In the genomic region with DNA sequence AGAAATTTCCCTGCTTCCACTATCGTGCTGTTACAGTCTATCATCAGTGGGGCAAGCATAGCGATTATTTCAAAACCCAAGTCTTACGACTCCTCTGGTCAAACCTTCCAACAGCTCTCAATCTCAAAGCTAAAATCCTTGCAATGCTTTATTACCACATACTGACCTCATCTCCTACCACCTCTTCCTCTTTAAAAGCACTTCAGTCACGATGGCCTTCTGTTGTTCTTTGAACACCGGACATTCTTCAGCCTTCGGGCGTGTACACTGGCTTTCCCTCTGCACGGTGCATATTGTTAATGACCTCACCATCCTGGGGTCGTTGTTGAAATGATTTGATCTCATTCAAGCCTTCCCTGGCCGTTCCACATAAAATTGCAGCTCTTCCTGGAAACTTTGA, we compare ENCODE assay signal across 1 cellular context.
TF ChIP-seq lines count a peak whose summit lies in the region.

No MANE protein-coding gene starts in this region.

TF ChIP-seq in HepG2, 621 proteins besides CTCF, POLR2A, EP300 and RAD21 (continued from another document):
- TF ChIP-seq, protein P1, sequence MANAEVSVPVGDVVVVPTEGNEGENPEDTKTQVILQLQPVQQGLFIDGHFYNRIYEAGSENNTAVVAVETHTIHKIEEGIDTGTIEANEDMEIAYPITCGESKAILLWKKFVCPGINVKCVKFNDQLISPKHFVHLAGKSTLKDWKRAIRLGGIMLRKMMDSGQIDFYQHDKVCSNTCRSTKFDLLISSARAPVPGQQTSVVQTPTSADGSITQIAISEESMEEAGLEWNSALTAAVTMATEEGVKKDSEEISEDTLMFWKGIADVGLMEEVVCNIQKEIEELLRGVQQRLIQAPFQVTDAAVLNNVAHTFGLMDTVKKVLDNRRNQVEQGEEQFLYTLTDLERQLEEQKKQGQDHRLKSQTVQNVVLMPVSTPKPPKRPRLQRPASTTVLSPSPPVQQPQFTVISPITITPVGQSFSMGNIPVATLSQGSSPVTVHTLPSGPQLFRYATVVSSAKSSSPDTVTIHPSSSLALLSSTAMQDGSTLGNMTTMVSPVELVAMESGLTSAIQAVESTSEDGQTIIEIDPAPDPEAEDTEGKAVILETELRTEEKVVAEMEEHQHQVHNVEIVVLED (CRISPR knock-in tag; IDR thresholded peaks at IDR 0.05; ENCODE audit: borderline replicate concordance), result no peak
- TF ChIP-seq CBX5 (CRISPR knock-in tag; IDR thresholded peaks at IDR 0.05; ENCODE audit: borderline replicate concordance) (no peak), FIP1L1 (IDR thresholded peaks at IDR 0.05; ENCODE audit: borderline replicate concordance, insufficient read depth, low read depth, low read length) (no peak), HNRNPLL (IDR thresholded peaks at IDR 0.05; ENCODE audit: low read depth, low read length, poor library complexity, severe bottlenecking) (no peak), THYN1 (CRISPR knock-in tag; IDR thresholded peaks at IDR 0.05; ENCODE audit: borderline replicate concordance, low read depth) (no peak), XBP1 (CRISPR knock-in tag; IDR thresholded peaks at IDR 0.05) (no peak)
- TF ChIP-seq, protein P2, sequence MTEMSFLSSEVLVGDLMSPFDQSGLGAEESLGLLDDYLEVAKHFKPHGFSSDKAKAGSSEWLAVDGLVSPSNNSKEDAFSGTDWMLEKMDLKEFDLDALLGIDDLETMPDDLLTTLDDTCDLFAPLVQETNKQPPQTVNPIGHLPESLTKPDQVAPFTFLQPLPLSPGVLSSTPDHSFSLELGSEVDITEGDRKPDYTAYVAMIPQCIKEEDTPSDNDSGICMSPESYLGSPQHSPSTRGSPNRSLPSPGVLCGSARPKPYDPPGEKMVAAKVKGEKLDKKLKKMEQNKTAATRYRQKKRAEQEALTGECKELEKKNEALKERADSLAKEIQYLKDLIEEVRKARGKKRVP (CRISPR knock-in tag; IDR thresholded peaks at IDR 0.05), result no peak
- TF ChIP-seq, protein P3, sequence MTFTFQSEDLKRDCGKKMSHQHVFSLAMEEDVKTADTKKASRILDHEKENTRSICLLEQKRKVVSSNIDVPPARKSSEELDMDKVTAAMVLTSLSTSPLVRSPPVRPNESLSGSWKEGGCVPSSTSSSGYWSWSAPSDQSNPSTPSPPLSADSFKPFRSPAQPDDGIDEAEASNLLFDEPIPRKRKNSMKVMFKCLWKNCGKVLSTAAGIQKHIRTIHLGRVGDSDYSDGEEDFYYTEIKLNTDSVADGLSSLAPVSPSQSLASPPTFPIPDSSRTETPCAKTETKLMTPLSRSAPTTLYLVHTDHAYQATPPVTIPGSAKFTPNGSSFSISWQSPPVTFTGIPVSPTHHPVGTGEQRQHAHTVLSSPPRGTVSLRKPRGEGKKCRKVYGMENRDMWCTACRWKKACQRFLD (CRISPR knock-in tag; IDR thresholded peaks at IDR 0.05; ENCODE audit: borderline replicate concordance), result no peak
